Comparison of ENCODE assay signal across 8 cellular contexts in genomic region chr1:183655562-183656075, GRCh38. TPM values are rescaled to one million over a fixed set of nuclear protein-coding genes. Genes with fewer than 3 reads are reported as not detected.
DNase-seq lines count a peak whose midpoint lies in the region; ATAC-seq and FAIRE-seq lines count a peak whose summit lies in the region.

No MANE protein-coding gene starts in this region.

- peaks cover 34% of the 10 kb centered on the region for H3K4me1 Mint-ChIP-seq in activated naive CD4-positive, alpha-beta T cell treated with anti-CD3 and anti-CD28 coated beads, Interleukin-2, amount 10 ng/mL, durations not matched to agents 7 days and 5 days

- no peak overlapping the region for H3K4me3 Mint-ChIP-seq in activated naive CD4-positive, alpha-beta T cell treated with anti-CD3 and anti-CD28 coated beads, Interleukin-2, amount 10 ng/mL, durations not matched to agents 7 days and 5 days

- peak; percentile 72 for ATAC-seq in GM21619 (IDR thresholded peaks at IDR 0.05; ENCODE audit: unreplicated experiment)

- CTCF ChIA-PET in activated naive CD4-positive, alpha-beta T cell treated with anti-CD3 and anti-CD28 coated beads, Interleukin-2, amount 10 ng/mL, durations not matched to agents 7 days and 5 days (lab: Charles Lee), result interaction anchor here (0.5 to 6.2 kb wide), 35 partner anchors 8 to 566 kb away, joined by 3 to 140 read pairs (median 4); partner anchors contain the start of gene ARPC5

- no peaks in the 10 kb centered on the region for H3K36me3 Mint-ChIP-seq in activated naive CD4-positive, alpha-beta T cell treated with anti-CD3 and anti-CD28 coated beads, Interleukin-2, amount 10 ng/mL, durations not matched to agents 7 days and 5 days

- no peaks in the 10 kb centered on the region for H3K27me3 Mint-ChIP-seq in activated naive CD4-positive, alpha-beta T cell treated with anti-CD3 and anti-CD28 coated beads, Interleukin-2, amount 10 ng/mL, durations not matched to agents 7 days and 5 days

- DNase-seq in COLO829 (ENCODE audit: low spot score), result peak; percentile 90
- peak; percentile 93 for DNase-seq in NAMALWA (ENCODE audit: low spot score)
- peak; percentile 74 for DNase-seq in SK-N-DZ (ENCODE audit: low spot score)
- DNase-seq in activated naive CD4-positive, alpha-beta T cell treated with anti-CD3 and anti-CD28 coated beads, Interleukin-2, amount 10 ng/mL, durations not matched to agents 7 days and 5 days, result peak; percentile 80
- DNase-seq in glomerular visceral epithelial cell (ENCODE audit: extremely low spot score), result peak; percentile 82
- peak; percentile 59 to 96 (median 87) for DNase-seq in posterior cingulate gyrus
- DNase-seq in urothelium cell line (ENCODE audit: low spot score), result peak; percentile 71

- no peak for FAIRE-seq in urothelium cell line (lab: Jason Lieb, UNC)

- intact Hi-C loops in posterior cingulate gyrus (cut with DNase I), result loop anchor here (1.0 kb wide), 1 partner anchor 261 kb away; no protein-coding TSS in a partner anchor

- H3K9me3 Mint-ChIP-seq in activated naive CD4-positive, alpha-beta T cell treated with anti-CD3 and anti-CD28 coated beads, Interleukin-2, amount 10 ng/mL, durations not matched to agents 7 days and 5 days, result no peaks in the 10 kb centered on the region

- no peak overlapping the region for H3K27ac Mint-ChIP-seq in activated naive CD4-positive, alpha-beta T cell treated with anti-CD3 and anti-CD28 coated beads, Interleukin-2, amount 10 ng/mL, durations not matched to agents 7 days and 5 days

RNA-seq across cellular contexts. Expression of gene APOBEC4, which starts 2.5 kb away (rescaled TPM):
- polyA plus RNA-seq in SK-N-DZ (2014; cell fraction: cytosol; rRNA removed), result not detected in 2 replicates
- polyA plus RNA-seq in SK-N-DZ (2014; cell fraction: nucleus; rRNA removed), result not detected in 2 replicates

RNA-seq across cellular contexts. Expression of gene ARPC5, which starts 20.0 kb away (rescaled TPM):
- 82.2 and 96.7 TPM in 2 replicates for polyA plus RNA-seq in SK-N-DZ (2014; cell fraction: cytosol; rRNA removed)
- 47.3 and 53.3 TPM in 2 replicates for polyA plus RNA-seq in SK-N-DZ (2014; cell fraction: nucleus; rRNA removed)

Comparison
In these comparisons a context has a peak if more than half of its experiments do, and no peak if none do; other contexts are left out.
1. Peak in every context shown above with its lines: DNase-seq and ATAC-seq.